In genomic region chr12:25248732-25249131, GRCh38 we compare ENCODE assay signal across 1 cellular context.
A peak's percentile ranks its signal among the peaks of the same experiment; 100 is the strongest.
TF ChIP-seq lines count a peak whose summit lies in the region.

No MANE protein-coding gene starts in this region.

TF ChIP-seq in H1, 55 proteins besides CTCF, POLR2A, EP300 and RAD21:
- TF ChIP-seq MAFK (IDR thresholded peaks at IDR 0.05; ENCODE audit: low read depth, low read length), result peak; percentile 90
- TF ChIP-seq JUND (IDR thresholded peaks at IDR 0.05; ENCODE audit: low read length), result no peak
TF ChIP-seq in H1: peak in this region for 1.
